In genomic region chr9:96721731-96722429, GRCh38 we compare ENCODE assay signal across 1 cellular context.
A peak's percentile ranks its signal among the peaks of the same experiment; 100 is the strongest.
TF ChIP-seq lines count a peak whose summit lies in the region.

No MANE protein-coding gene starts in this region.

TF ChIP-seq in HepG2, 621 proteins besides CTCF, POLR2A, EP300 and RAD21 (continued from another document):
- TF ChIP-seq EHMT2 (IDR thresholded peaks at IDR 0.05; ENCODE audit: borderline replicate concordance, low read depth, low read length): no peak
- no peak for TF ChIP-seq ZNF577 (CRISPR knock-in tag; IDR thresholded peaks at IDR 0.05; ENCODE audit: borderline replicate concordance, low read depth)
- TF ChIP-seq KDM2A (CRISPR knock-in tag; IDR thresholded peaks at IDR 0.05; ENCODE audit: borderline replicate concordance, low read depth): no peak
- TF ChIP-seq ZFP37 (CRISPR knock-in tag; IDR thresholded peaks at IDR 0.05; ENCODE audit: borderline replicate concordance): no peak
- TF ChIP-seq HNF4A (CRISPR knock-in tag; IDR thresholded peaks at IDR 0.05): peak; percentile 19; the same call in 1 of the 2 replicates
